In genomic region chr16:73025506-73026131, GRCh38 we compare ENCODE assay signal across 16 cellular contexts. TPM values are rescaled to one million over a fixed set of nuclear protein-coding genes. Genes with fewer than 3 reads are reported as not detected.
DNase-seq lines count a peak whose midpoint lies in the region; ATAC-seq and TF ChIP-seq lines count a peak whose summit lies in the region.
"Had no signal": no experiment of that assay in that cellular context is flagged by ENCODE, and none has a peak within 500 bp of the region (broad histone marks: within the 10 kb centered on the region; RNA-seq: fewer than 3 reads in every experiment).

No MANE protein-coding gene starts in this region.

- peak overlapping the region; percentile 33 to 53 for H3K27ac ChIP-seq in right atrium auricular region
- no peak overlapping the region for H3K27ac ChIP-seq in trophoblast cell (ENCODE audit: low read depth, low read length)

- no peak overlapping the region for H4K12ac ChIP-seq in trophoblast cell (ENCODE audit: low read depth, low read length)

- no peak overlapping the region for H3K27ac Mint-ChIP-seq in activated T-cell treated with anti-CD3 and anti-CD28 coated beads, Interleukin-2, amount 50 U/mL, for 72 hours
- H3K27ac Mint-ChIP-seq: activated B cell treated with CpG ODN at 0.5 μM for 24 hours had no signal

- H3K36me3 ChIP-seq in right atrium auricular region (no peaks in the 10 kb centered on the region), trophoblast cell (ENCODE audit: control insufficient read depth in 1 of 2, insufficient read depth in 2 of 2, low read length in 2 of 2) (peaks cover 0 to 3% of the 10 kb centered on the region in 2 experiments)
- H3K36me3 ChIP-seq: pancreas had no signal

- H2BK12ac ChIP-seq in trophoblast cell (ENCODE audit: low read length) = no peak overlapping the region

- H3K9ac ChIP-seq in trophoblast cell (ENCODE audit: low read length) = no peak overlapping the region

- peaks cover 0 to 28% of the 10 kb centered on the region in 2 donors for H3K4me1 ChIP-seq in right atrium auricular region
- H3K4me1 ChIP-seq in trophoblast cell (ENCODE audit: control insufficient read depth in 1 of 2, insufficient read depth in 2 of 2, low read length in 2 of 2) = peaks cover 41 to 51% of the 10 kb centered on the region in 2 experiments

- H3K4me3 ChIP-seq in right atrium auricular region = no peak overlapping the region
- H3K4me3 ChIP-seq in trophoblast cell (ENCODE audit: low read depth, low read length) = no peak overlapping the region
- H3K4me3 ChIP-seq: pancreas had no signal

- H3K27me3 ChIP-seq in right atrium auricular region = no peaks in the 10 kb centered on the region
- H3K27me3 ChIP-seq in trophoblast cell (ENCODE audit: insufficient read depth, low read length) = no peaks in the 10 kb centered on the region
- H3K27me3 ChIP-seq: pancreas had no signal

- H3K14ac ChIP-seq in trophoblast cell (ENCODE audit: low read length) = no peak overlapping the region

- no peaks in the 10 kb centered on the region for H3K4me1 Mint-ChIP-seq in activated T-cell treated with anti-CD3 and anti-CD28 coated beads, Interleukin-2, amount 50 U/mL, for 72 hours (ENCODE audit: low read depth)
- H3K4me1 Mint-ChIP-seq: activated B cell treated with CpG ODN at 0.5 μM for 24 hours had no signal

- intact Hi-C loops in Right ventricle myocardium inferior (cut with DNase I) = loop anchor here (5.0 kb wide), 1 partner anchor 33 kb away; no protein-coding TSS in a partner anchor
- intact Hi-C loops in cardiac septum (cut with DNase I) = no loop called here

- peaks cover 28% of the 10 kb centered on the region for H3K79me2 ChIP-seq in trophoblast cell (ENCODE audit: control insufficient read depth, insufficient read depth, low read length, poor library complexity)

- no CpG with 5 or more reads among the region's 8 CpGs for WGBS in trophoblast cell (ENCODE audit: extremely low coverage, insufficient coverage, insufficient read length)

- no peak overlapping the region for H2BK120ac ChIP-seq in trophoblast cell (ENCODE audit: insufficient read depth, low read length, poor library complexity)

- H3K9me3 ChIP-seq in right atrium auricular region (no peaks in the 10 kb centered on the region), trophoblast cell (ENCODE audit: insufficient read depth, low read depth, low read length) (peaks cover 3% of the 10 kb centered on the region)
- H3K9me3 ChIP-seq: pancreas had no signal

- no peak overlapping the region for H3K18ac ChIP-seq in trophoblast cell (ENCODE audit: low read length)

- H4K8ac ChIP-seq in trophoblast cell (ENCODE audit: low read depth, low read length) = no peak overlapping the region

- no peak overlapping the region for H2BK5ac ChIP-seq in trophoblast cell (ENCODE audit: low read depth, low read length, poor library complexity)

- no peak overlapping the region for H2AFZ ChIP-seq in trophoblast cell (ENCODE audit: insufficient read depth, low read length, poor library complexity)

- H3K4me2 ChIP-seq in trophoblast cell (ENCODE audit: low read length) = no peak overlapping the region

- no peak overlapping the region for H4K91ac ChIP-seq in trophoblast cell (ENCODE audit: low read depth, low read length)

- peak; percentile 21 for ATAC-seq in Right ventricle myocardium inferior
- no peak for ATAC-seq in HG02852 (IDR thresholded peaks at IDR 0.05; ENCODE audit: unreplicated experiment)
- ATAC-seq in activated T-cell treated with anti-CD3 and anti-CD28 coated beads, Interleukin-2, amount 50 U/mL, for 72 hours (replicated peaks in 1 of 2) = no peak
- no peak for ATAC-seq in HG02981 (IDR thresholded peaks at IDR 0.05; ENCODE audit: unreplicated experiment)
- ATAC-seq: left colon, pancreas had no signal

- TF ChIP-seq CTCF in right atrium auricular region (IDR thresholded peaks at IDR 0.05) = no peak

- H3K36me3 Mint-ChIP-seq in activated T-cell treated with anti-CD3 and anti-CD28 coated beads, Interleukin-2, amount 50 U/mL, for 72 hours (ENCODE audit: insufficient read depth in 2 of 2) = no peaks in the 10 kb centered on the region

- no peak overlapping the region for H3K4me3 Mint-ChIP-seq in activated T-cell treated with anti-CD3 and anti-CD28 coated beads, Interleukin-2, amount 50 U/mL, for 72 hours
- H3K4me3 Mint-ChIP-seq: activated B cell treated with CpG ODN at 0.5 μM for 24 hours had no signal

- H2AK5ac ChIP-seq in trophoblast cell (ENCODE audit: low read length) = no peak overlapping the region

- peaks cover 15% of the 10 kb centered on the region for H3K79me1 ChIP-seq in trophoblast cell (ENCODE audit: low read length)

- H3K23ac ChIP-seq in trophoblast cell (ENCODE audit: low read length) = no peak overlapping the region

- H3K27me3 Mint-ChIP-seq in activated T-cell treated with anti-CD3 and anti-CD28 coated beads, Interleukin-2, amount 50 U/mL, for 72 hours (ENCODE audit: low read depth) = no peaks in the 10 kb centered on the region

- H3K4ac ChIP-seq in trophoblast cell (ENCODE audit: low read depth, low read length) = peak overlapping the region; percentile 56

- H3K9me3 Mint-ChIP-seq in activated T-cell treated with anti-CD3 and anti-CD28 coated beads, Interleukin-2, amount 50 U/mL, for 72 hours = no peaks in the 10 kb centered on the region
- H3K9me3 Mint-ChIP-seq: activated B cell treated with CpG ODN at 0.5 μM for 24 hours had no signal

- no peak for DNase-seq in Right ventricle myocardium inferior (ENCODE audit: missing footprints)
- no peak for DNase-seq in cardiac septum (ENCODE audit: low spot score)
- no peak for DNase-seq in right atrium auricular region (ENCODE audit: low spot score)
- DNase-seq in trophoblast cell = no peak
- DNase-seq in activated T-cell treated with anti-CD3 and anti-CD28 coated beads, Interleukin-2, amount 50 U/mL, for 72 hours = no peak
- no peak for DNase-seq in stimulated activated CD4-positive, alpha-beta T cell treated with anti-CD3 and anti-CD28 coated beads, Interleukin-1b, Interleukin-23, amount 100 ng/mL, for 48 hours
- DNase-seq: 8988T; activated B cell treated with CpG ODN at 0.5 μM for 24 hours; Calu3; left colon; NCI-H2107; pancreas; stimulated activated CD4-positive, alpha-beta T cell treated with anti-CD3 and anti-CD28 coated beads, Interleukin-4, amount 100 ng/mL, for 24 hours; stimulated activated naive CD4-positive, alpha-beta T cell had no signal

RNA-seq across cellular contexts. Expression of gene ZFHX3, which starts 22.3 kb away (rescaled TPM):
- total RNA-seq in Right ventricle myocardium inferior (8.4 TPM), cardiac septum (15.7 TPM), right atrium auricular region (10 to 100 TPM in 1 of 2 donors, 1 to 10 TPM in 1; 9.2 to 18.9 TPM)
- polyA plus RNA-seq in trophoblast cell (2013) = 36.4 and 36.5 TPM in 2 replicates
- total RNA-seq in activated T-cell treated with anti-CD3 and anti-CD28 coated beads, Interleukin-2, amount 50 U/mL, for 72 hours = 1 to 10 TPM in 1 of 2 donors, under 1 TPM in 1; 0.35 to 1.0 TPM
